8 cellular contexts compared by ENCODE assay signal in genomic region chr22:31497148-31497938, GRCh38. TPM values are rescaled to one million over a fixed set of nuclear protein-coding genes. Genes with fewer than 3 reads are reported as not detected.
DNase-seq lines count a peak whose midpoint lies in the region; ATAC-seq, FAIRE-seq and TF ChIP-seq lines count a peak whose summit lies in the region.

No MANE protein-coding gene starts in this region.

- TF ChIP-seq CTCF in C4-2B (conservative IDR thresholded peaks at IDR 0.05): no peak
- TF ChIP-seq CTCF in dorsolateral prefrontal cortex (IDR thresholded peaks at IDR 0.05 in 54 of 56, conservative IDR thresholded peaks at IDR 0.05 in 2 of 56; ENCODE audit: low read depth in 1 of 56, partially characterized antibody in 56 of 56): no peak
- no peak for TF ChIP-seq CTCF in nephron progenitor cell (IDR thresholded peaks at IDR 0.05)

- peak overlapping the region; percentile 71 for H3K27ac ChIP-seq in C4-2B
- peak overlapping the region in 7 of 59 donors; percentile 69 to 91 (median 89) for H3K27ac ChIP-seq in dorsolateral prefrontal cortex

- intact Hi-C loops in dorsolateral prefrontal cortex (cut with DNase I): loop anchor here (5.0 to 10.0 kb wide), 4 partner anchors 135 to 457 kb away; partner anchors contain the start of genes DEPDC5 (in 1 of the 2), PISD (in 1 of the 2) and PRR14L (in 1 of the 2)

- H3K9me3 ChIP-seq in MG63: peaks cover 4% of the 10 kb centered on the region

- ATAC-seq in HG03175 (IDR thresholded peaks at IDR 0.05; ENCODE audit: unreplicated experiment): no peak
- ATAC-seq in GM18873 (IDR thresholded peaks at IDR 0.05; ENCODE audit: low FRiP score, unreplicated experiment): no peak

- peaks cover 29% of the 10 kb centered on the region for H3K9me3 Mint-ChIP-seq in nephron progenitor cell

- peaks cover 4% of the 10 kb centered on the region for H3K27me3 Mint-ChIP-seq in nephron progenitor cell (ENCODE audit: low read depth, poor library complexity)

- no peak overlapping the region for H3K27ac Mint-ChIP-seq in nephron progenitor cell

- no peak for DNase-seq in MG63
- no peak for DNase-seq in dorsolateral prefrontal cortex
- no peak for DNase-seq in nephron progenitor cell
- DNase-seq in HTR-8/SVneo (ENCODE audit: insufficient read length, low spot score): no peak
- DNase-seq in T-helper 9 cell: no peak

- H3K36me3 Mint-ChIP-seq in nephron progenitor cell (ENCODE audit: low read depth): peaks cover 38% of the 10 kb centered on the region

- peak overlapping the region; percentile 88 for H3K4me3 Mint-ChIP-seq in nephron progenitor cell

- H3K27me3 ChIP-seq in MG63 (no peaks in the 10 kb centered on the region), dorsolateral prefrontal cortex (no peaks in the 10 kb centered on the region)

- H3K4me3 ChIP-seq in MG63 (peak overlapping the region; percentile 63), dorsolateral prefrontal cortex (peak overlapping the region; percentile 57 to 98 (median 91))

- peaks cover 17% of the 10 kb centered on the region for H3K4me1 Mint-ChIP-seq in nephron progenitor cell

- H3K36me3 ChIP-seq in MG63: peaks cover 16% of the 10 kb centered on the region

- no peak for FAIRE-seq in HTR-8/SVneo (lab: Jason Lieb, UNC)

RNA-seq across cellular contexts. Expression of gene SFI1, which starts 1.0 kb away (rescaled TPM):
- total RNA-seq in MG63 (2014; rRNA removed; shearing (Covaris generic); ENCODE audit: low replicate concordance): 10.7 and 12.2 TPM in 2 replicates
- total RNA-seq in dorsolateral prefrontal cortex: 100 to 1,000 TPM in 2 of 120 experiments, 10 to 100 TPM in 118; 34.7 to 122 (median 64.4) TPM

RNA-seq across cellular contexts. Expression of gene EIF4ENIF1, which starts 7.7 kb away (rescaled TPM):
- 6.0 and 6.2 TPM in 2 replicates for total RNA-seq in MG63 (2014; rRNA removed; shearing (Covaris generic); ENCODE audit: low replicate concordance)
- 10 to 100 TPM; 35.4 to 72.5 (median 51.8) TPM for total RNA-seq in dorsolateral prefrontal cortex
